ENCODE assay signal across 1 cellular context in the genomic region with DNA sequence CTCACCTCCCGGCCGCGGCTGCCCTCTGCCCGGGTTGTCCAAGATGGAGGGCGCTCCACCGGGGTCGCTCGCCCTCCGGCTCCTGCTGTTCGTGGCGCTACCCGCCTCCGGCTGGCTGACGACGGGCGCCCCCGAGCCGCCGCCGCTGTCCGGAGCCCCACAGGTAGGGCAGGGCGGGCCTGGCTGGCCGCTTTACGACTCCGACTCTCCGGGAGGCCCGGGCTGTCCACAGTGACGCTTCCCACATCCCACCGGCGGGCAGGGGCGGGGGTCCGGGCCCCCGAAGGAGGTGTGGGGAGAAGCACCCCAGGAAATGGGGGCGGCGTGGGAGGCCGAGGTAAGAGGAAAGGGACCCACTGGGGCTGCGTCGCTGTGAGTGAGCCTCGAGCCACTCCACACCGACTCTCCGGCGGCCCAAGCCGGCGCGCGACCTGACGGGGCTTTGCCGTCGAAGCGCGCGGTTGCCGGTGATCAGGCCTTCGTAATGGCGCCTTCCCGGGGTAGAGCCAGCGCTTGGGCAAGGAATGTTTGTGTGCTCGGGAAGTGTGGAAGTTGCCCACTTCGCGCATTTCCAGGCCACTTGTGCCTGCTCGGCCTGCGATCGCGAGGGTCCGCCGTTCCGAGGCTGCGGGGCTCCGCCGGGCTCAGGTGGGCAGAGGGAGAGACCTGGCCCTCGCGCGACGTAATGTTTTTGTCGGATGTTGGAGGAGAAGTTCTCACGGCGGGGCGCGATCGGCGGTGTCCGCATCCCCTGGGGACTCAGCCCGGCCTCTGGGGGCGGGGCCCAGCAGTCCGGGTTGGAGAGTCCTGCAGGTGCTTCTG.
TF ChIP-seq lines count a peak whose summit lies in the region.

A gene with protein sequence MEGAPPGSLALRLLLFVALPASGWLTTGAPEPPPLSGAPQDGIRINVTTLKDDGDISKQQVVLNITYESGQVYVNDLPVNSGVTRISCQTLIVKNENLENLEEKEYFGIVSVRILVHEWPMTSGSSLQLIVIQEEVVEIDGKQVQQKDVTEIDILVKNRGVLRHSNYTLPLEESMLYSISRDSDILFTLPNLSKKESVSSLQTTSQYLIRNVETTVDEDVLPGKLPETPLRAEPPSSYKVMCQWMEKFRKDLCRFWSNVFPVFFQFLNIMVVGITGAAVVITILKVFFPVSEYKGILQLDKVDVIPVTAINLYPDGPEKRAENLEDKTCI (plus strand): TSS at position 4 of the 822 bp plus-strand sequence. CDS start 40 bp downstream, at position 44.

TF ChIP-seq in HepG2, 621 proteins besides CTCF, POLR2A, EP300 and RAD21 (continued from another document and continues in another):
- TF ChIP-seq, protein P1, sequence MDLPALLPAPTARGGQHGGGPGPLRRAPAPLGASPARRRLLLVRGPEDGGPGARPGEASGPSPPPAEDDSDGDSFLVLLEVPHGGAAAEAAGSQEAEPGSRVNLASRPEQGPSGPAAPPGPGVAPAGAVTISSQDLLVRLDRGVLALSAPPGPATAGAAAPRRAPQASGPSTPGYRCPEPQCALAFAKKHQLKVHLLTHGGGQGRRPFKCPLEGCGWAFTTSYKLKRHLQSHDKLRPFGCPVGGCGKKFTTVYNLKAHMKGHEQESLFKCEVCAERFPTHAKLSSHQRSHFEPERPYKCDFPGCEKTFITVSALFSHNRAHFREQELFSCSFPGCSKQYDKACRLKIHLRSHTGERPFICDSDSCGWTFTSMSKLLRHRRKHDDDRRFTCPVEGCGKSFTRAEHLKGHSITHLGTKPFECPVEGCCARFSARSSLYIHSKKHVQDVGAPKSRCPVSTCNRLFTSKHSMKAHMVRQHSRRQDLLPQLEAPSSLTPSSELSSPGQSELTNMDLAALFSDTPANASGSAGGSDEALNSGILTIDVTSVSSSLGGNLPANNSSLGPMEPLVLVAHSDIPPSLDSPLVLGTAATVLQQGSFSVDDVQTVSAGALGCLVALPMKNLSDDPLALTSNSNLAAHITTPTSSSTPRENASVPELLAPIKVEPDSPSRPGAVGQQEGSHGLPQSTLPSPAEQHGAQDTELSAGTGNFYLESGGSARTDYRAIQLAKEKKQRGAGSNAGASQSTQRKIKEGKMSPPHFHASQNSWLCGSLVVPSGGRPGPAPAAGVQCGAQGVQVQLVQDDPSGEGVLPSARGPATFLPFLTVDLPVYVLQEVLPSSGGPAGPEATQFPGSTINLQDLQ (CRISPR knock-in tag; IDR thresholded peaks at IDR 0.05), result no peak
- TF ChIP-seq HOXA3 (CRISPR knock-in tag; IDR thresholded peaks at IDR 0.05), result peak; percentile 54; the same call in 1 of the 2 replicates
- TF ChIP-seq, protein P2, sequence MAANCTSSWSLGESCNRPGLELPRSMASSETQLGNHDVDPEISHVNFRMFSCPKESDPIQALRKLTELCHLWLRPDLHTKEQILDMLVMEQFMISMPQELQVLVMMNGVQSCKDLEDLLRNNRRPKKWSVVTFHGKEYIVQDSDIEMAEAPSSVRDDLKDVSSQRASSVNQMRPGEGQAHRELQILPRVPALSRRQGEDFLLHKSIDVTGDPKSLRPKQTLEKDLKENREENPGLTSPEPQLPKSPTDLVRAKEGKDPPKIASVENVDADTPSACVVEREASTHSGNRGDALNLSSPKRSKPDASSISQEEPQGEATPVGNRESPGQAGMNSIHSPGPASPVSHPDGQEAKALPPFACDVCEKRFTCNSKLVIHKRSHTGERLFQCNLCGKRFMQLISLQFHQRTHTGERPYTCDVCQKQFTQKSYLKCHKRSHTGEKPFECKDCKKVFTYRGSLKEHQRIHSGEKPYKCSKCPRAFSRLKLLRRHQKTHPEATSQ (CRISPR knock-in tag; IDR thresholded peaks at IDR 0.05; ENCODE audit: borderline replicate concordance), result peak; percentile 0; the same call in 1 of the 2 replicates
- TF ChIP-seq HMGA1 (CRISPR knock-in tag; conservative IDR thresholded peaks at IDR 0.05), result no peak
- TF ChIP-seq, protein P3, sequence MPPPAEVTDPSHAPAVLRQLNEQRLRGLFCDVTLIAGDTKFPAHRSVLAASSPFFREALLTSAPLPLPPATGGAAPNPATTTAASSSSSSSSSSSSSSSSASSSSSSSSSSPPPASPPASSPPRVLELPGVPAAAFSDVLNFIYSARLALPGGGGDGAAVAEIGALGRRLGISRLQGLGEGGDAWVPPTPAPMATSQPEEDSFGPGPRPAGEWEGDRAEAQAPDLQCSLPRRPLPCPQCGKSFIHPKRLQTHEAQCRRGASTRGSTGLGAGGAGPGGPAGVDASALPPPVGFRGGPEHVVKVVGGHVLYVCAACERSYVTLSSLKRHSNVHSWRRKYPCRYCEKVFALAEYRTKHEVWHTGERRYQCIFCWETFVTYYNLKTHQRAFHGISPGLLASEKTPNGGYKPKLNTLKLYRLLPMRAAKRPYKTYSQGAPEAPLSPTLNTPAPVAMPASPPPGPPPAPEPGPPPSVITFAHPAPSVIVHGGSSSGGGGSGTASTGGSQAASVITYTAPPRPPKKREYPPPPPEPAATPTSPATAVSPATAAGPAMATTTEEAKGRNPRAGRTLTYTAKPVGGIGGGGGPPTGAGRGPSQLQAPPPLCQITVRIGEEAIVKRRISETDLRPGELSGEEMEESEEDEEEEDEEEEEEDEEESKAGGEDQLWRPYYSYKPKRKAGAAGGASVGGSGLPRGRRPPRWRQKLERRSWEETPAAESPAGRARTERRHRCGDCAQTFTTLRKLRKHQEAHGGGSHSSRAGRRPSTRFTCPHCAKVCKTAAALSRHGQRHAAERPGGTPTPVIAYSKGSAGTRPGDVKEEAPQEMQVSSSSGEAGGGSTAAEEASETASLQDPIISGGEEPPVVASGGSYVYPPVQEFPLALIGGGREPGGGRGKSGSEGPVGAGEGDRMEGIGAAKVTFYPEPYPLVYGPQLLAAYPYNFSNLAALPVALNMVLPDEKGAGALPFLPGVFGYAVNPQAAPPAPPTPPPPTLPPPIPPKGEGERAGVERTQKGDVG (CRISPR knock-in tag; IDR thresholded peaks at IDR 0.05; ENCODE audit: borderline replicate concordance), result no peak
- TF ChIP-seq, protein P4, sequence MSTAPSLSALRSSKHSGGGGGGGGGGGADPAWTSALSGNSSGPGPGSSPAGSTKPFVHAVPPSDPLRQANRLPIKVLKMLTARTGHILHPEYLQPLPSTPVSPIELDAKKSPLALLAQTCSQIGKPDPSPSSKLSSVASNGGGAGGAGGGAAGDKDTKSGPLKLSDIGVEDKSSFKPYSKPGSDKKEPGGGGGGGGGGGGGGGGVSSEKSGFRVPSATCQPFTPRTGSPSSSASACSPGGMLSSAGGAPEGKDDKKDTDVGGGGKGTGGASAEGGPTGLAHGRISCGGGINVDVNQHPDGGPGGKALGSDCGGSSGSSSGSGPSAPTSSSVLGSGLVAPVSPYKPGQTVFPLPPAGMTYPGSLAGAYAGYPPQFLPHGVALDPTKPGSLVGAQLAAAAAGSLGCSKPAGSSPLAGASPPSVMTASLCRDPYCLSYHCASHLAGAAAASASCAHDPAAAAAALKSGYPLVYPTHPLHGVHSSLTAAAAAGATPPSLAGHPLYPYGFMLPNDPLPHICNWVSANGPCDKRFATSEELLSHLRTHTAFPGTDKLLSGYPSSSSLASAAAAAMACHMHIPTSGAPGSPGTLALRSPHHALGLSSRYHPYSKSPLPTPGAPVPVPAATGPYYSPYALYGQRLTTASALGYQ (CRISPR knock-in tag; IDR thresholded peaks at IDR 0.05), result no peak; the same call in 1 of the 2 replicates
- no peak; the same call in 1 of the 2 replicates for TF ChIP-seq RARA (CRISPR knock-in tag; IDR thresholded peaks at IDR 0.05)
- peak; percentile 26; the same call in 1 of the 2 replicates for TF ChIP-seq ZNF12 (CRISPR knock-in tag; IDR thresholded peaks at IDR 0.05)
- TF ChIP-seq, protein P5, sequence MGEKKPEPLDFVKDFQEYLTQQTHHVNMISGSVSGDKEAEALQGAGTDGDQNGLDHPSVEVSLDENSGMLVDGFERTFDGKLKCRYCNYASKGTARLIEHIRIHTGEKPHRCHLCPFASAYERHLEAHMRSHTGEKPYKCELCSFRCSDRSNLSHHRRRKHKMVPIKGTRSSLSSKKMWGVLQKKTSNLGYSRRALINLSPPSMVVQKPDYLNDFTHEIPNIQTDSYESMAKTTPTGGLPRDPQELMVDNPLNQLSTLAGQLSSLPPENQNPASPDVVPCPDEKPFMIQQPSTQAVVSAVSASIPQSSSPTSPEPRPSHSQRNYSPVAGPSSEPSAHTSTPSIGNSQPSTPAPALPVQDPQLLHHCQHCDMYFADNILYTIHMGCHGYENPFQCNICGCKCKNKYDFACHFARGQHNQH (CRISPR knock-in tag; IDR thresholded peaks at IDR 0.05), result no peak; the same call in 1 of the 2 replicates
- TF ChIP-seq HNRNPUL1 (IDR thresholded peaks at IDR 0.05; ENCODE audit: low read depth, low read length), result no peak
- no peak for TF ChIP-seq KDM4B (CRISPR knock-in tag; IDR thresholded peaks at IDR 0.05)
- TF ChIP-seq ZNF547 (CRISPR knock-in tag; IDR thresholded peaks at IDR 0.05), result peak; percentile 97
- TF ChIP-seq, protein P6, sequence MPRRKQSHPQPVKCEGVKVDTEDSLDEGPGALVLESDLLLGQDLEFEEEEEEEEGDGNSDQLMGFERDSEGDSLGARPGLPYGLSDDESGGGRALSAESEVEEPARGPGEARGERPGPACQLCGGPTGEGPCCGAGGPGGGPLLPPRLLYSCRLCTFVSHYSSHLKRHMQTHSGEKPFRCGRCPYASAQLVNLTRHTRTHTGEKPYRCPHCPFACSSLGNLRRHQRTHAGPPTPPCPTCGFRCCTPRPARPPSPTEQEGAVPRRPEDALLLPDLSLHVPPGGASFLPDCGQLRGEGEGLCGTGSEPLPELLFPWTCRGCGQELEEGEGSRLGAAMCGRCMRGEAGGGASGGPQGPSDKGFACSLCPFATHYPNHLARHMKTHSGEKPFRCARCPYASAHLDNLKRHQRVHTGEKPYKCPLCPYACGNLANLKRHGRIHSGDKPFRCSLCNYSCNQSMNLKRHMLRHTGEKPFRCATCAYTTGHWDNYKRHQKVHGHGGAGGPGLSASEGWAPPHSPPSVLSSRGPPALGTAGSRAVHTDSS (CRISPR knock-in tag; conservative IDR thresholded peaks at IDR 0.05), result no peak
- no peak for TF ChIP-seq SRSF4 (IDR thresholded peaks at IDR 0.05; ENCODE audit: low read depth, low read length, poor library complexity, severe bottlenecking)
- peak; percentile 55 for TF ChIP-seq KAT7 (CRISPR knock-in tag; IDR thresholded peaks at IDR 0.05; ENCODE audit: borderline replicate concordance)
- TF ChIP-seq, protein P7, sequence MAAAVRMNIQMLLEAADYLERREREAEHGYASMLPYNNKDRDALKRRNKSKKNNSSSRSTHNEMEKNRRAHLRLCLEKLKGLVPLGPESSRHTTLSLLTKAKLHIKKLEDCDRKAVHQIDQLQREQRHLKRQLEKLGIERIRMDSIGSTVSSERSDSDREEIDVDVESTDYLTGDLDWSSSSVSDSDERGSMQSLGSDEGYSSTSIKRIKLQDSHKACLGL (CRISPR knock-in tag; IDR thresholded peaks at IDR 0.05), result peak; percentile 78; the same call in 1 of the 2 replicates
- no peak for TF ChIP-seq ADNP (CRISPR knock-in tag; IDR thresholded peaks at IDR 0.05)
- 0 out of 2 replicates have a peak, but pooled peaks have one; percentile 53 for TF ChIP-seq SSRP1 (CRISPR knock-in tag; IDR thresholded peaks at IDR 0.05)
- no peak for TF ChIP-seq ZFP36 (IDR thresholded peaks at IDR 0.05; ENCODE audit: borderline replicate concordance, low read depth, low read length, partially characterized antibody)
- no peak for TF ChIP-seq ZNF672 (CRISPR knock-in tag; IDR thresholded peaks at IDR 0.05)
- TF ChIP-seq ZNF614 (CRISPR knock-in tag; IDR thresholded peaks at IDR 0.05; ENCODE audit: borderline replicate concordance), result peak; percentile 27; the same call in 1 of the 2 replicates
- TF ChIP-seq ETV5 (CRISPR knock-in tag; IDR thresholded peaks at IDR 0.05; ENCODE audit: borderline replicate concordance), result peak; percentile 47
- TF ChIP-seq, protein P8, sequence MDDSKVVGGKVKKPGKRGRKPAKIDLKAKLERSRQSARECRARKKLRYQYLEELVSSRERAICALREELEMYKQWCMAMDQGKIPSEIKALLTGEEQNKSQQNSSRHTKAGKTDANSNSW (CRISPR knock-in tag; IDR thresholded peaks at IDR 0.05; ENCODE audit: borderline replicate concordance), result peak; percentile 70; the same call in 1 of the 2 replicates
- peak; percentile 82 for TF ChIP-seq REL (CRISPR knock-in tag; conservative IDR thresholded peaks at IDR 0.05)
- TF ChIP-seq ZBTB8A (CRISPR knock-in tag; IDR thresholded peaks at IDR 0.05; ENCODE audit: borderline replicate concordance, low read depth), result peak; percentile 77; the same call in 1 of the 2 replicates
- no peak for TF ChIP-seq TARDBP (CRISPR knock-in tag; IDR thresholded peaks at IDR 0.05)
- no peak; the same call in 1 of the 2 replicates for TF ChIP-seq ZNF446 (CRISPR knock-in tag; IDR thresholded peaks at IDR 0.05)
- peak; percentile 37; the same call in 1 of the 2 replicates for TF ChIP-seq MAZ (IDR thresholded peaks at IDR 0.05; ENCODE audit: borderline replicate concordance, low read depth, low read length)
- TF ChIP-seq MAZ (CRISPR knock-in tag; IDR thresholded peaks at IDR 0.05; ENCODE audit: low read depth), result peak; percentile 87
- no peak for TF ChIP-seq HDAC6 (IDR thresholded peaks at IDR 0.05; ENCODE audit: low read depth, low read length)
- no peak for TF ChIP-seq TCF12 (IDR thresholded peaks at IDR 0.05)
- no peak for TF ChIP-seq TCF12 (CRISPR knock-in tag; IDR thresholded peaks at IDR 0.05)
- TF ChIP-seq ZNF737 (CRISPR knock-in tag; IDR thresholded peaks at IDR 0.05; ENCODE audit: borderline replicate concordance), result no peak; the same call in 1 of the 2 replicates
- TF ChIP-seq TOPORS (CRISPR knock-in tag; IDR thresholded peaks at IDR 0.05), result 0 out of 2 replicates have a peak, but pooled peaks have one; percentile 4
- TF ChIP-seq, protein P9, sequence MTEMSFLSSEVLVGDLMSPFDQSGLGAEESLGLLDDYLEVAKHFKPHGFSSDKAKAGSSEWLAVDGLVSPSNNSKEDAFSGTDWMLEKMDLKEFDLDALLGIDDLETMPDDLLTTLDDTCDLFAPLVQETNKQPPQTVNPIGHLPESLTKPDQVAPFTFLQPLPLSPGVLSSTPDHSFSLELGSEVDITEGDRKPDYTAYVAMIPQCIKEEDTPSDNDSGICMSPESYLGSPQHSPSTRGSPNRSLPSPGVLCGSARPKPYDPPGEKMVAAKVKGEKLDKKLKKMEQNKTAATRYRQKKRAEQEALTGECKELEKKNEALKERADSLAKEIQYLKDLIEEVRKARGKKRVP (CRISPR knock-in tag; IDR thresholded peaks at IDR 0.05), result no peak
- TF ChIP-seq ZNF124 (CRISPR knock-in tag; IDR thresholded peaks at IDR 0.05), result peak; percentile 49; the same call in 1 of the 2 replicates
- peak; percentile 22; the same call in 1 of the 2 replicates for TF ChIP-seq ZMYM3 (CRISPR knock-in tag; IDR thresholded peaks at IDR 0.05)
- TF ChIP-seq, protein P10, sequence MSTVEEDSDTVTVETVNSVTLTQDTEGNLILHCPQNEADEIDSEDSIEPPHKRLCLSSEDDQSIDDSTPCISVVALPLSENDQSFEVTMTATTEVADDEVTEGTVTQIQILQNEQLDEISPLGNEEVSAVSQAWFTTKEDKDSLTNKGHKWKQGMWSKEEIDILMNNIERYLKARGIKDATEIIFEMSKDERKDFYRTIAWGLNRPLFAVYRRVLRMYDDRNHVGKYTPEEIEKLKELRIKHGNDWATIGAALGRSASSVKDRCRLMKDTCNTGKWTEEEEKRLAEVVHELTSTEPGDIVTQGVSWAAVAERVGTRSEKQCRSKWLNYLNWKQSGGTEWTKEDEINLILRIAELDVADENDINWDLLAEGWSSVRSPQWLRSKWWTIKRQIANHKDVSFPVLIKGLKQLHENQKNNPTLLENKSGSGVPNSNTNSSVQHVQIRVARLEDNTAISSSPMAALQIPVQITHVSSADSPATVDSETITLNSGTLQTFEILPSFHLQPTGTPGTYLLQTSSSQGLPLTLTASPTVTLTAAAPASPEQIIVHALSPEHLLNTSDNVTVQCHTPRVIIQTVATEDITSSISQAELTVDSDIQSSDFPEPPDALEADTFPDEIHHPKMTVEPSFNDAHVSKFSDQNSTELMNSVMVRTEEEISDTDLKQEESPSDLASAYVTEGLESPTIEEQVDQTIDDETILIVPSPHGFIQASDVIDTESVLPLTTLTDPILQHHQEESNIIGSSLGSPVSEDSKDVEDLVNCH (CRISPR knock-in tag; IDR thresholded peaks at IDR 0.05), result no peak
- TF ChIP-seq SMAD1 (CRISPR knock-in tag; IDR thresholded peaks at IDR 0.05; ENCODE audit: borderline replicate concordance, low read depth), result 0 out of 2 replicates have a peak, but pooled peaks have one; percentile 22
- no peak for TF ChIP-seq ZBTB21 (CRISPR knock-in tag; IDR thresholded peaks at IDR 0.05)
